In genomic region chr12:29317556-29318363, GRCh38 we compare ENCODE assay signal across 8 cellular contexts.
DNase-seq lines count a peak whose midpoint lies in the region; ATAC-seq and TF ChIP-seq lines count a peak whose summit lies in the region.

No MANE protein-coding gene starts in this region.

- ATAC-seq in GM21390 (IDR thresholded peaks at IDR 0.05; ENCODE audit: unreplicated experiment) = peak; percentile 99
- ATAC-seq in HG03571 (IDR thresholded peaks at IDR 0.05; ENCODE audit: unreplicated experiment) = peak; percentile 99

- H3K27ac ChIP-seq in DOHH2 (ENCODE audit: low read depth, low read length) (no peak overlapping the region), neural progenitor cell (no peak overlapping the region)

- peaks cover 12% of the 10 kb centered on the region for H3K4me1 ChIP-seq in DOHH2 (ENCODE audit: control insufficient read depth, low read length)
- H3K4me1 ChIP-seq in neural progenitor cell = peaks cover 8% of the 10 kb centered on the region

- H4K20me1 ChIP-seq in DOHH2 (ENCODE audit: control insufficient read depth, insufficient read depth, low read depth, low read length) (no peaks in the 10 kb centered on the region), neural progenitor cell (ENCODE audit: low read depth) (no peaks in the 10 kb centered on the region)

- H3K4me1 Mint-ChIP-seq in neural progenitor cell = peaks cover 4% of the 10 kb centered on the region

- H3F3A ChIP-seq in DOHH2 (ENCODE audit: control insufficient read depth, insufficient read depth) = no peaks in the 10 kb centered on the region
- H3F3A ChIP-seq in neural progenitor cell (ENCODE audit: low read depth) = no peaks in the 10 kb centered on the region

- H3K79me2 ChIP-seq in DOHH2 (ENCODE audit: control insufficient read depth, low read length) = no peaks in the 10 kb centered on the region
- H3K79me2 ChIP-seq in neural progenitor cell (ENCODE audit: low read depth) = no peaks in the 10 kb centered on the region

- no peaks in the 10 kb centered on the region for H3K27me3 Mint-ChIP-seq in neural progenitor cell (ENCODE audit: insufficient read depth, low read depth)

- no peaks in the 10 kb centered on the region for H3K36me3 ChIP-seq in DOHH2 (ENCODE audit: control insufficient read depth, low read length)
- H3K36me3 ChIP-seq in neural progenitor cell = no peaks in the 10 kb centered on the region

- peak overlapping the region; percentile 6; the same call in 1 of the 2 replicates for H3K4me3 ChIP-seq in DOHH2 (ENCODE audit: low read length)
- H3K4me3 ChIP-seq in fibroblast of mammary gland (ENCODE audit: control insufficient read depth, low read depth, low read length) = no peak overlapping the region
- H3K4me3 ChIP-seq in neural progenitor cell = no peak overlapping the region

- peaks cover 9% of the 10 kb centered on the region for H3K36me3 Mint-ChIP-seq in neural progenitor cell

- H2AFZ ChIP-seq in neural progenitor cell (replicated peaks) = no peak overlapping the region

- DNase-seq in NCI-H82 (lab: John Stamatoyannopoulos, UW) = peak; percentile 91
- peak; percentile 26 for DNase-seq in activated T-cell treated with anti-CD3 and anti-CD28 coated beads for 24 hours (ENCODE audit: low read depth)
- DNase-seq in fibroblast of mammary gland (ENCODE audit: low read depth) = peak; percentile 76
- DNase-seq in neural progenitor cell (ENCODE audit: low spot score) = peak; percentile 74
- no peak for DNase-seq in NK-92 (lab: John Stamatoyannopoulos, UW; ENCODE audit: unreplicated experiment)

- no peaks in the 10 kb centered on the region for H3K9me2 ChIP-seq in DOHH2 (replicated peaks; ENCODE audit: control insufficient read depth, low read length)

- no peaks in the 10 kb centered on the region for H3K9me3 ChIP-seq in DOHH2 (ENCODE audit: control insufficient read depth, insufficient read depth, low read length)
- no peaks in the 10 kb centered on the region for H3K9me3 ChIP-seq in neural progenitor cell (ENCODE audit: low read depth)

- no peak overlapping the region for H3K4me3 Mint-ChIP-seq in neural progenitor cell

- no peak overlapping the region for H3K27ac Mint-ChIP-seq in neural progenitor cell

- H3K27me3 ChIP-seq in DOHH2 (ENCODE audit: control insufficient read depth, low read length) = no peaks in the 10 kb centered on the region
- no peaks in the 10 kb centered on the region for H3K27me3 ChIP-seq in neural progenitor cell

- H3K4me2 ChIP-seq in DOHH2 (ENCODE audit: low read length) (peak overlapping the region; percentile 22), neural progenitor cell (no peak overlapping the region)

- H3K9ac ChIP-seq in neural progenitor cell = no peak overlapping the region

- peak; percentile 92 for TF ChIP-seq CTCF in DOHH2 (IDR thresholded peaks at IDR 0.05; ENCODE audit: low read depth, low read length, poor library complexity, severe bottlenecking)
- peak; percentile 66 for TF ChIP-seq CTCF in fibroblast of mammary gland (conservative IDR thresholded peaks at IDR 0.05; ENCODE audit: control insufficient read depth, insufficient read depth, low read depth, low read length)
- TF ChIP-seq CTCF in neural progenitor cell (IDR thresholded peaks at IDR 0.05) = peak; percentile 93

- peaks cover 5% of the 10 kb centered on the region for H3K9me3 Mint-ChIP-seq in neural progenitor cell
